In the genomic region with DNA sequence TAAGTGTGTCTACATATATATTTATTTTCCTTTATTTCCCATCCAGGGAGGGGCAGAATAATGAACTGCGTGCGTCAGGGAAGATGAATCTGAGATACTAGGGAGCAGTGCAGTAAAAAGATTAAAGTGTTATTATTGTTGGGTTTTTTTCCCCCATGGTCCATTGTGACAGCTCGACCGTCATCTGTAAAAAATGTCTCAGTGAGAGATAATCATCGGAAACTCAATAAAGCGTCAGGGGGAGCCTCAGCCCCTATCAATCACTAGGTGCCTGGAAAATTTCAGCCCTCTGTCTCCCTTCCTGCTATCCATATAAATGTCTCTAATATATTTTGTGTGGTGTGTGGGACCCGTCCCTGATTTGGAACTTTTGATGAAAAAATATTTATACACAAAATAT, we compare ENCODE assay signal across 3 cellular contexts.
TF ChIP-seq lines count a peak whose summit lies in the region.

No MANE protein-coding gene starts in this region.

TF ChIP-seq in SK-N-SH, 30 proteins besides CTCF, POLR2A, EP300 and RAD21 (continued from another document and continues in another):
- TF ChIP-seq GABPA (IDR thresholded peaks at IDR 0.05; ENCODE audit: low read depth) (no peak), EZH2phosphoT487 (IDR thresholded peaks at IDR 0.05; ENCODE audit: borderline replicate concordance, low read depth) (no peak), SMC3 (IDR thresholded peaks at IDR 0.05; ENCODE audit: low read depth, low read length) (no peak), RFX5 (IDR thresholded peaks at IDR 0.05; ENCODE audit: low read length) (no peak), NRF1 (IDR thresholded peaks at IDR 0.05; ENCODE audit: low read depth, low read length) (0 out of 2 replicates have a peak, but pooled peaks have one; percentile 17), NFIC (IDR thresholded peaks at IDR 0.05; ENCODE audit: borderline replicate concordance) (peak; percentile 87), MXI1 (IDR thresholded peaks at IDR 0.05; ENCODE audit: low read depth, low read length) (peak; percentile 86; the same call in 1 of the 2 replicates), TAF1 (IDR thresholded peaks at IDR 0.05; ENCODE audit: borderline replicate concordance, low read depth, low read length) (no peak), TEAD4 (IDR thresholded peaks at IDR 0.05; ENCODE audit: borderline replicate concordance, insufficient read depth) (peak; percentile 99), POLR2AphosphoS5 (IDR thresholded peaks at IDR 0.05; ENCODE audit: low read depth, low read length) (peak; percentile 96), SIN3A (IDR thresholded peaks at IDR 0.05; ENCODE audit: borderline replicate concordance, low read depth, low read length) (peak; percentile 95; the same call in 1 of the 2 replicates), RXRA (IDR thresholded peaks at IDR 0.05; ENCODE audit: borderline replicate concordance, low read depth) (peak; percentile 70; the same call in 1 of the 2 replicates)
- TF ChIP-seq, protein P1, sequence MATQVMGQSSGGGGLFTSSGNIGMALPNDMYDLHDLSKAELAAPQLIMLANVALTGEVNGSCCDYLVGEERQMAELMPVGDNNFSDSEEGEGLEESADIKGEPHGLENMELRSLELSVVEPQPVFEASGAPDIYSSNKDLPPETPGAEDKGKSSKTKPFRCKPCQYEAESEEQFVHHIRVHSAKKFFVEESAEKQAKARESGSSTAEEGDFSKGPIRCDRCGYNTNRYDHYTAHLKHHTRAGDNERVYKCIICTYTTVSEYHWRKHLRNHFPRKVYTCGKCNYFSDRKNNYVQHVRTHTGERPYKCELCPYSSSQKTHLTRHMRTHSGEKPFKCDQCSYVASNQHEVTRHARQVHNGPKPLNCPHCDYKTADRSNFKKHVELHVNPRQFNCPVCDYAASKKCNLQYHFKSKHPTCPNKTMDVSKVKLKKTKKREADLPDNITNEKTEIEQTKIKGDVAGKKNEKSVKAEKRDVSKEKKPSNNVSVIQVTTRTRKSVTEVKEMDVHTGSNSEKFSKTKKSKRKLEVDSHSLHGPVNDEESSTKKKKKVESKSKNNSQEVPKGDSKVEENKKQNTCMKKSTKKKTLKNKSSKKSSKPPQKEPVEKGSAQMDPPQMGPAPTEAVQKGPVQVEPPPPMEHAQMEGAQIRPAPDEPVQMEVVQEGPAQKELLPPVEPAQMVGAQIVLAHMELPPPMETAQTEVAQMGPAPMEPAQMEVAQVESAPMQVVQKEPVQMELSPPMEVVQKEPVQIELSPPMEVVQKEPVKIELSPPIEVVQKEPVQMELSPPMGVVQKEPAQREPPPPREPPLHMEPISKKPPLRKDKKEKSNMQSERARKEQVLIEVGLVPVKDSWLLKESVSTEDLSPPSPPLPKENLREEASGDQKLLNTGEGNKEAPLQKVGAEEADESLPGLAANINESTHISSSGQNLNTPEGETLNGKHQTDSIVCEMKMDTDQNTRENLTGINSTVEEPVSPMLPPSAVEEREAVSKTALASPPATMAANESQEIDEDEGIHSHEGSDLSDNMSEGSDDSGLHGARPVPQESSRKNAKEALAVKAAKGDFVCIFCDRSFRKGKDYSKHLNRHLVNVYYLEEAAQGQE (IDR thresholded peaks at IDR 0.05; ENCODE audit: low read depth, low read length), result peak; percentile 73; the same call in 1 of the 2 replicates
- TF ChIP-seq, protein P2, sequence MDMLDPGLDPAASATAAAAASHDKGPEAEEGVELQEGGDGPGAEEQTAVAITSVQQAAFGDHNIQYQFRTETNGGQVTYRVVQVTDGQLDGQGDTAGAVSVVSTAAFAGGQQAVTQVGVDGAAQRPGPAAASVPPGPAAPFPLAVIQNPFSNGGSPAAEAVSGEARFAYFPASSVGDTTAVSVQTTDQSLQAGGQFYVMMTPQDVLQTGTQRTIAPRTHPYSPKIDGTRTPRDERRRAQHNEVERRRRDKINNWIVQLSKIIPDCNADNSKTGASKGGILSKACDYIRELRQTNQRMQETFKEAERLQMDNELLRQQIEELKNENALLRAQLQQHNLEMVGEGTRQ (IDR thresholded peaks at IDR 0.05; ENCODE audit: borderline replicate concordance, low read depth, low read length), result no peak
- TF ChIP-seq, protein P3, sequence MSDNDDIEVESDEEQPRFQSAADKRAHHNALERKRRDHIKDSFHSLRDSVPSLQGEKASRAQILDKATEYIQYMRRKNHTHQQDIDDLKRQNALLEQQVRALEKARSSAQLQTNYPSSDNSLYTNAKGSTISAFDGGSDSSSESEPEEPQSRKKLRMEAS (IDR thresholded peaks at IDR 0.05; ENCODE audit: low read depth), result peak; percentile 51; the same call in 1 of the 2 replicates

TF ChIP-seq in endothelial cell of umbilical vein, 7 proteins besides CTCF, POLR2A, EP300 and RAD21 (continued from another document):
- TF ChIP-seq GATA2 (IDR thresholded peaks at IDR 0.05; ENCODE audit: insufficient read depth, insufficient read length, low read depth, low read length), result peak; percentile 47

TF ChIP-seq in neural cell, 6 proteins besides CTCF, POLR2A, EP300 and RAD21 (continued from another document):
- no peak for TF ChIP-seq MXI1 (conservative IDR thresholded peaks at IDR 0.05; ENCODE audit: poor library complexity, severe bottlenecking)
